ENCODE assay signal across 10 cellular contexts in genomic region chr19:47187023-47187655, GRCh38. TPM values are rescaled to one million over a fixed set of nuclear protein-coding genes. Genes with fewer than 3 reads are reported as not detected.
DNase-seq lines count a peak whose midpoint lies in the region; ATAC-seq and TF ChIP-seq lines count a peak whose summit lies in the region.
"Had no signal": no experiment of that assay in that cellular context is flagged by ENCODE, and none has a peak within 500 bp of the region (broad histone marks: within the 10 kb centered on the region; RNA-seq: fewer than 3 reads in every experiment).

No MANE protein-coding gene starts in this region.

- peaks cover 74% of the 10 kb centered on the region for H3K36me3 ChIP-seq in OCI-LY1 (ENCODE audit: insufficient read depth, low read length)

- H3K9ac ChIP-seq in OCI-LY1 (ENCODE audit: low read length): no peak overlapping the region; the same call in 1 of the 2 replicates

- no peaks in the 10 kb centered on the region for H3K9me2 ChIP-seq in OCI-LY1 (ENCODE audit: low read depth, low read length)

- H3K27me3 Mint-ChIP-seq in CD4-positive, alpha-beta T cell: no peaks in the 10 kb centered on the region
- H3K27me3 Mint-ChIP-seq in mesothelial cell of epicardium (ENCODE audit: low read depth): no peaks in the 10 kb centered on the region

- no peak overlapping the region for H2AFZ ChIP-seq in OCI-LY1 (ENCODE audit: low read length)

- H3K4me3 ChIP-seq in OCI-LY1 (ENCODE audit: low read depth, low read length, poor library complexity, severe bottlenecking): no peak overlapping the region

- H3K36me3 Mint-ChIP-seq in CD4-positive, alpha-beta T cell (ENCODE audit: low read depth): peaks cover 33% of the 10 kb centered on the region
- peaks cover 7% of the 10 kb centered on the region for H3K36me3 Mint-ChIP-seq in mesothelial cell of epicardium

- peaks cover 72% of the 10 kb centered on the region for H3K4me1 Mint-ChIP-seq in CD4-positive, alpha-beta T cell (ENCODE audit: low read depth)
- peaks cover 54% of the 10 kb centered on the region for H3K4me1 Mint-ChIP-seq in mesothelial cell of epicardium

- peaks cover 24% of the 10 kb centered on the region for H3K4me1 ChIP-seq in OCI-LY1 (ENCODE audit: insufficient read depth, low read length, severe bottlenecking)

- CTCF ChIA-PET in CD4-positive, alpha-beta T cell (lab: Charles Lee): interaction anchor here (0.6 to 4.4 kb wide), 15 partner anchors 9 to 69 kb away, joined by 3 to 57 read pairs (median 10); partner anchors contain the start of genes CCDC9 and SAE1

- intact Hi-C loops in CD4-positive, alpha-beta T cell (cut with DNase I, micrococcal nuclease): loop anchor here (2.0 kb wide), 4 partner anchors 24 to 44 kb away; partner anchors contain the start of gene BBC3 (in 1 of the 2)

- no peak for ATAC-seq in CD4-positive, alpha-beta T cell (ENCODE audit: poor library complexity)
- ATAC-seq in GM21515 (IDR thresholded peaks at IDR 0.05; ENCODE audit: unreplicated experiment) (peak; percentile 20), HG03520 (IDR thresholded peaks at IDR 0.05; ENCODE audit: unreplicated experiment) (no peak)

- no peak for TF ChIP-seq CTCF in CD4-positive, alpha-beta T cell (IDR thresholded peaks at IDR 0.05)
- TF ChIP-seq CTCF in OCI-LY1 (IDR thresholded peaks at IDR 0.05; ENCODE audit: low read length) (0 out of 2 replicates have a peak, but pooled peaks have one; percentile 1), mesothelial cell of epicardium (IDR thresholded peaks at IDR 0.05; ENCODE audit: unreplicated experiment) (no peak)

- H3K9me3 ChIP-seq in CD4-positive, alpha-beta T cell (ENCODE audit: control insufficient read depth, low read length): no peaks in the 10 kb centered on the region
- H3K9me3 ChIP-seq in OCI-LY1 (ENCODE audit: low read length): no peaks in the 10 kb centered on the region

- no peaks in the 10 kb centered on the region for H3K27me3 ChIP-seq in CD4-positive, alpha-beta T cell (ENCODE audit: control insufficient read depth, insufficient read depth, low read length)
- no peaks in the 10 kb centered on the region for H3K27me3 ChIP-seq in OCI-LY1 (ENCODE audit: insufficient read depth, low read length)

- POLR2A ChIA-PET in CD4-positive, alpha-beta T cell (lab: Charles Lee): interaction anchor here (0.6 to 6.2 kb wide), 16 partner anchors 9 to 87 kb away, joined by 3 to 126 read pairs (median 6); partner anchors contain the start of genes CCDC9, INAFM1 and ZC3H4

- no peaks in the 10 kb centered on the region for H4K20me1 ChIP-seq in OCI-LY1 (ENCODE audit: insufficient read depth, low read length)

- no peaks in the 10 kb centered on the region for H3F3A ChIP-seq in OCI-LY1 (ENCODE audit: insufficient read depth, low read length)

- peak overlapping the region; percentile 84 for H3K27ac ChIP-seq in CD4-positive, alpha-beta T cell (ENCODE audit: low read depth, low read length)
- peak overlapping the region; percentile 75 for H3K27ac ChIP-seq in OCI-LY1 (ENCODE audit: low read depth, low read length, poor library complexity, severe bottlenecking)
- H3K27ac ChIP-seq: epithelial cell of prostate had no signal

- H3K4me2 ChIP-seq in OCI-LY1 (ENCODE audit: low read length): peak overlapping the region; percentile 44; the same call in 1 of the 2 replicates

- H3K79me2 ChIP-seq in OCI-LY1 (ENCODE audit: insufficient read depth, low read length): no peaks in the 10 kb centered on the region

- peak in 2 of 10 experiments; percentile 15 to 43 for DNase-seq in CD4-positive, alpha-beta T cell
- no peak for DNase-seq in mesothelial cell of epicardium (ENCODE audit: low spot score in 2 of 2, unreplicated experiment in 2 of 2)
- DNase-seq in NOMO-1 (lab: John Stamatoyannopoulos, UW; ENCODE audit: unreplicated experiment in 2 of 2): no peak
- no peak for DNase-seq in NCI-H2081 treated with DMSO at 0.1 percent for 48 hours (lab: John Stamatoyannopoulos, UW)
- no peak for DNase-seq in NCI-H226
- DNase-seq: left cardiac atrium had no signal

- H3K27ac Mint-ChIP-seq in CD4-positive, alpha-beta T cell: peak overlapping the region; percentile 90
- H3K27ac Mint-ChIP-seq in mesothelial cell of epicardium: peak overlapping the region; percentile 94

- no peaks in the 10 kb centered on the region for H3K9me3 Mint-ChIP-seq in CD4-positive, alpha-beta T cell
- H3K9me3 Mint-ChIP-seq in mesothelial cell of epicardium: no peaks in the 10 kb centered on the region

- H3K4me3 Mint-ChIP-seq in CD4-positive, alpha-beta T cell: peak overlapping the region; percentile 49
- H3K4me3 Mint-ChIP-seq in mesothelial cell of epicardium: no peak overlapping the region

RNA-seq across cellular contexts. Expression of gene BBC3, which starts 43.9 kb away (rescaled TPM):
- 10 to 100 TPM; 39.8 to 42.1 TPM for total RNA-seq in CD4-positive, alpha-beta T cell
- 19.1 to 19.6 TPM (median 19.5 TPM) in 3 replicates for total RNA-seq in mesothelial cell of epicardium

RNA-seq across cellular contexts. Expression of gene SAE1, which starts 56.5 kb away (rescaled TPM):
- 10 to 100 TPM; 29.6 to 30.9 TPM for total RNA-seq in CD4-positive, alpha-beta T cell
- 137 to 141 TPM (median 138 TPM) in 3 replicates for total RNA-seq in mesothelial cell of epicardium
